In genomic region chr22:19844423-19845368, GRCh38 we compare ENCODE assay signal across 8 cellular contexts. TPM values are rescaled to one million over a fixed set of nuclear protein-coding genes. Genes with fewer than 3 reads are reported as not detected.
DNase-seq lines count a peak whose midpoint lies in the region; ATAC-seq and TF ChIP-seq lines count a peak whose summit lies in the region.

No MANE protein-coding gene starts in this region.

- ATAC-seq in GM18520 (IDR thresholded peaks at IDR 0.05; ENCODE audit: unreplicated experiment) = no peak

- CTCF ChIA-PET in RWPE1 (lab: Yijun Ruan, JAX) = interaction anchor here (0.7 kb wide), 1 partner anchor 349 kb away, joined by 3 read pairs; no protein-coding TSS in a partner anchor

- intact Hi-C loops in esophagus squamous epithelium (cut with DNase I) = no loop called here

- peak overlapping the region in 1 of 4 donors; percentile 21 for H3K4me3 ChIP-seq in esophagus squamous epithelium

- H3K27ac ChIP-seq in RWPE1 = peak overlapping the region; percentile 87
- peak overlapping the region; percentile 6 to 84 (median 60) for H3K27ac ChIP-seq in esophagus squamous epithelium

- H3K4me1 ChIP-seq in esophagus squamous epithelium = peaks cover 26 to 73% (median 38%) of the 10 kb centered on the region in 3 donors

- no peak for TF ChIP-seq CTCF in RWPE1 (conservative IDR thresholded peaks at IDR 0.05; ENCODE audit: low read depth)
- TF ChIP-seq CTCF in esophagus squamous epithelium (IDR thresholded peaks at IDR 0.05) = peak in 2 of 6 experiments; percentile 1 to 14

- peaks cover 0 to 7% (median 0%) of the 10 kb centered on the region in 3 donors for H3K36me3 ChIP-seq in esophagus squamous epithelium

- H3K9me3 ChIP-seq in esophagus squamous epithelium = no peaks in the 10 kb centered on the region

- 42% methylated on average over 7 of the region's 22 CpGs; no CpG with 5 or more reads in 1 of the 2 donors for WGBS in esophagus squamous epithelium, 2 donors

- peak; percentile 68 for DNase-seq in Daoy (ENCODE audit: low read depth)
- no peak for DNase-seq in RWPE1 (ENCODE audit: low spot score)
- no peak for DNase-seq in esophagus squamous epithelium (lab: John Stamatoyannopoulos, UW)
- DNase-seq in pulmonary artery endothelial cell (ENCODE audit: low read depth, low spot score) = peak; percentile 60
- no peak for DNase-seq in stimulated activated CD4-positive, alpha-beta T cell treated with anti-CD3 and anti-CD28 coated beads, Interleukin-4, amount 100 ng/mL, for 1 hour
- DNase-seq in kidney glomerular epithelial cell (lab: John Stamatoyannopoulos, UW) = no peak
- DNase-seq in NK-92 (lab: John Stamatoyannopoulos, UW; ENCODE audit: unreplicated experiment) = no peak

- POLR2A ChIA-PET in RWPE1 (lab: Yijun Ruan, JAX; ENCODE audit: low non-redundant PET) = no interaction called here

- TF ChIP-seq POLR2A in esophagus squamous epithelium (IDR thresholded peaks at IDR 0.05) = no peak

- H3K27me3 ChIP-seq in esophagus squamous epithelium = no peaks in the 10 kb centered on the region

RNA-seq across cellular contexts. Expression of gene GNB1L, which starts 10.0 kb away (rescaled TPM):
- total RNA-seq in Daoy (2014; rRNA removed; shearing (Covaris generic)) = 16.1 and 17.0 TPM in 2 replicates
- total RNA-seq in esophagus squamous epithelium = 1 to 10 TPM; 5.7 to 8.5 (median 6.4) TPM
- 11.1 and 14.6 TPM in 2 replicates for total RNA-seq in pulmonary artery endothelial cell

RNA-seq across cellular contexts. Expression of gene RTL10, which starts 10.0 kb away (rescaled TPM):
- total RNA-seq in Daoy (2014; rRNA removed; shearing (Covaris generic)) = 8.2 and 11.2 TPM in 2 replicates
- total RNA-seq in esophagus squamous epithelium = 10 to 100 TPM in 2 of 4 donors, 1 to 10 TPM in 2; 9.4 to 18.2 (median 11.4) TPM
- total RNA-seq in pulmonary artery endothelial cell = 29.2 and 39.3 TPM in 2 replicates

Comparison
In these comparisons a context has a peak if more than half of its experiments do, and no peak if none do; other contexts are left out.
1. DNase-seq: peak in Daoy (single experiment) and pulmonary artery endothelial cell (single experiment); none in RWPE1 (single experiment), esophagus squamous epithelium (single experiment), stimulated activated CD4-positive, alpha-beta T cell treated with anti-CD3 and anti-CD28 coated beads, Interleukin-4, amount 100 ng/mL, for 1 hour (single experiment), kidney glomerular epithelial cell (single experiment) and NK-92 (single experiment).